In genomic region chr2:199955339-199956061, GRCh38 we compare ENCODE assay signal across 1 cellular context.
TF ChIP-seq lines count a peak whose summit lies in the region.

Gene MAIP1 (plus strand): TSS chr2:199955582. CDS start chr2:199955799, 217 bp downstream.
A gene with protein sequence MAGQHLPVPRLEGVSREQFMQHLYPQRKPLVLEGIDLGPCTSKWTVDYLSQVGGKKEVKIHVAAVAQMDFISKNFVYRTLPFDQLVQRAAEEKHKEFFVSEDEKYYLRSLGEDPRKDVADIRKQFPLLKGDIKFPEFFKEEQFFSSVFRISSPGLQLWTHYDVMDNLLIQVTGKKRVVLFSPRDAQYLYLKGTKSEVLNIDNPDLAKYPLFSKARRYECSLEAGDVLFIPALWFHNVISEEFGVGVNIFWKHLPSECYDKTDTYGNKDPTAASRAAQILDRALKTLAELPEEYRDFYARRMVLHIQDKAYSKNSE (minus strand): TSS chr2:199955491. CDS start chr2:199955470, 21 bp downstream.

TF ChIP-seq in neural cell, 6 proteins besides CTCF, POLR2A, EP300 and RAD21 (continued from another document):
- peak; percentile 90 for TF ChIP-seq TAF1 (IDR thresholded peaks at IDR 0.05; ENCODE audit: low read depth)
- peak; percentile 75 for TF ChIP-seq POLR2AphosphoS5 (IDR thresholded peaks at IDR 0.05)
- peak; percentile 91 for TF ChIP-seq MXI1 (conservative IDR thresholded peaks at IDR 0.05; ENCODE audit: poor library complexity, severe bottlenecking)
TF ChIP-seq in neural cell: peak in this region for 5.
